ENCODE assay signal across 27 cellular contexts in the genomic region with DNA sequence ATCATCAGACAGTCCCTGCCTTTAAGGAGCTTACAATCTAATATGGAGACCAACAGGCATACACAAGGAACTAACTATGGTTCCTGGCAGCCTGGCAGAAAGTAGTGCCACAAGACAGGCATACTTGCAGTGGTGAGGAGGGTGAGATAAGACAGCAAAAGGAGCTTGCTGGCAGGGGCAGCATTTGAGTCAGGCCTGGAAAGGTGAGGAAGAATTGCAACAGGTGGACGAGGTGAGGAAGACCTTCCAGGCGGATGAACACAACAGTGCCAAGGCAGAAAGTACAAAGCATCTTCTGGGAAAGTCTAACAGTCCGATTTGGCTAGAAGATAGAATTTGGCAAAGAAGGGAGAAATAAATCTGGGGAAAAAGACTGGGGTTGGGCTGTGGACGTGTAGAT.
"Had no signal": no experiment of that assay in that cellular context is flagged by ENCODE, and none has a peak within 500 bp of the region (broad histone marks: within the 10 kb centered on the region; RNA-seq: fewer than 3 reads in every experiment).

No MANE protein-coding gene starts in this region.

- H3K27me3 Mint-ChIP-seq: activated CD4-positive, alpha-beta T cell treated with anti-CD3 and anti-CD28 coated beads for 36 hours; effector memory CD8-positive, alpha-beta T cell; natural killer cell treated with Interleukin-12 subunit alpha and Interleukin-12 subunit beta and Interleukin-15 and Interleukin-18, amount 100 ng/mL, for 72 hours; stimulated activated memory B cell treated with anti-CD40 and anti-IgM and Interleukin-4, amounts not matched to agents 10 μg/mL and 1 μg/mL and 100 μg/mL, for 72 hours had no signal

- H3K4me3 Mint-ChIP-seq: activated CD4-positive, alpha-beta T cell treated with anti-CD3 and anti-CD28 coated beads for 36 hours; activated T-cell treated with anti-CD3 and anti-CD28 coated beads, Interleukin-2, amount 50 U/mL, for 72 hours; effector memory CD8-positive, alpha-beta T cell; immature natural killer cell; natural killer cell treated with Interleukin-12 subunit alpha and Interleukin-12 subunit beta and Interleukin-15 and Interleukin-18, amount 100 ng/mL, for 72 hours; stimulated activated memory B cell treated with anti-CD40 and anti-IgM and Interleukin-4, amounts not matched to agents 10 μg/mL and 1 μg/mL and 100 μg/mL, for 72 hours had no signal

- FAIRE-seq: small intestine had no signal

- H3K27me3 ChIP-seq: gastrocnemius medialis, suprapubic skin, transverse colon, uterus had no signal

- H3K4me3 ChIP-seq: gastrocnemius medialis, mucosa of descending colon, suprapubic skin, transverse colon, uterus had no signal

- H3K9me3 ChIP-seq: gastrocnemius medialis, mucosa of descending colon, suprapubic skin, transverse colon, uterus had no signal

- H3K9me3 Mint-ChIP-seq: activated naive CD4-positive, alpha-beta T cell treated with anti-CD3 and anti-CD28 coated beads, Interleukin-2, amount 50 U/mL, for 72 hours; activated T-cell treated with anti-CD3 and anti-CD28 coated beads, Interleukin-2, amount 50 U/mL, for 72 hours; effector memory CD8-positive, alpha-beta T cell; immature natural killer cell; natural killer cell treated with Interleukin-12 subunit alpha and Interleukin-12 subunit beta and Interleukin-15 and Interleukin-18, amount 100 ng/mL, for 72 hours; stimulated activated memory B cell treated with anti-CD40 and anti-IgM and Interleukin-4, amounts not matched to agents 10 μg/mL and 1 μg/mL and 100 μg/mL, for 72 hours had no signal

- ATAC-seq: activated CD4-positive, alpha-beta T cell treated with anti-CD3 and anti-CD28 coated beads for 36 hours; activated naive CD4-positive, alpha-beta T cell treated with anti-CD3 and anti-CD28 coated beads, Interleukin-2, amount 50 U/mL, for 72 hours; activated T-cell treated with anti-CD3 and anti-CD28 coated beads, Interleukin-2, amount 50 U/mL, for 72 hours; effector memory CD8-positive, alpha-beta T cell; gastrocnemius medialis; left lobe of liver; mucosa of descending colon; natural killer cell treated with Interleukin-12 subunit alpha and Interleukin-12 subunit beta and Interleukin-15 and Interleukin-18, amount 100 ng/mL, for 72 hours; sciatic nerve; stimulated activated memory B cell treated with anti-CD40 and anti-IgM and Interleukin-4, amounts not matched to agents 10 μg/mL and 1 μg/mL and 100 μg/mL, for 72 hours had no signal

- DNase-seq: activated CD4-positive, alpha-beta T cell treated with anti-CD3 and anti-CD28 coated beads for 36 hours; activated CD4-positive, alpha-beta T cell treated with anti-CD3 and anti-CD28 coated beads, Interleukin-2, amount 50 U/mL, for 4 hours; activated CD4-positive, CD25-positive, alpha-beta regulatory T cell; activated naive CD4-positive, alpha-beta T cell; activated T-cell treated with anti-CD3 and anti-CD28 coated beads for 4 hours; activated T-cell treated with anti-CD3 and anti-CD28 coated beads, Interleukin-2, amount 50 U/mL, for 72 hours; anterior cingulate cortex; caudate nucleus; cortex of kidney; effector memory CD8-positive, alpha-beta T cell; erythroblast; gastrocnemius medialis; hypothalamus; immature natural killer cell; mucosa of descending colon; small intestine; stimulated activated CD4-positive, alpha-beta T cell treated with anti-CD3 and anti-CD28 coated beads, Interleukin-1b, Interleukin-23, amount 100 ng/mL, for 48 hours; stimulated activated CD4-positive, alpha-beta T cell treated with anti-CD3 and anti-CD28 coated beads, Interleukin-4, amount 100 ng/mL, for 4 hours; stimulated activated CD8-positive, alpha-beta memory T cell treated with anti-CD3 and anti-CD28 coated beads, Interleukin-4, amount 100 ng/mL, for 48 hours; transverse colon; uterus had no signal

- H3K36me3 Mint-ChIP-seq: activated naive CD4-positive, alpha-beta T cell treated with anti-CD3 and anti-CD28 coated beads, Interleukin-2, amount 50 U/mL, for 72 hours; immature natural killer cell; natural killer cell treated with Interleukin-12 subunit alpha and Interleukin-12 subunit beta and Interleukin-15 and Interleukin-18, amount 100 ng/mL, for 72 hours had no signal

- H3K27ac ChIP-seq: suprapubic skin had no signal

- H3K36me3 ChIP-seq: transverse colon, uterus had no signal

- H3K27ac Mint-ChIP-seq: activated CD4-positive, alpha-beta T cell treated with anti-CD3 and anti-CD28 coated beads for 36 hours; activated naive CD4-positive, alpha-beta T cell treated with anti-CD3 and anti-CD28 coated beads, Interleukin-2, amount 50 U/mL, for 72 hours; activated T-cell treated with anti-CD3 and anti-CD28 coated beads, Interleukin-2, amount 50 U/mL, for 72 hours; effector memory CD8-positive, alpha-beta T cell; immature natural killer cell; natural killer cell treated with Interleukin-12 subunit alpha and Interleukin-12 subunit beta and Interleukin-15 and Interleukin-18, amount 100 ng/mL, for 72 hours; stimulated activated memory B cell treated with anti-CD40 and anti-IgM and Interleukin-4, amounts not matched to agents 10 μg/mL and 1 μg/mL and 100 μg/mL, for 72 hours had no signal
